In the genomic region with DNA sequence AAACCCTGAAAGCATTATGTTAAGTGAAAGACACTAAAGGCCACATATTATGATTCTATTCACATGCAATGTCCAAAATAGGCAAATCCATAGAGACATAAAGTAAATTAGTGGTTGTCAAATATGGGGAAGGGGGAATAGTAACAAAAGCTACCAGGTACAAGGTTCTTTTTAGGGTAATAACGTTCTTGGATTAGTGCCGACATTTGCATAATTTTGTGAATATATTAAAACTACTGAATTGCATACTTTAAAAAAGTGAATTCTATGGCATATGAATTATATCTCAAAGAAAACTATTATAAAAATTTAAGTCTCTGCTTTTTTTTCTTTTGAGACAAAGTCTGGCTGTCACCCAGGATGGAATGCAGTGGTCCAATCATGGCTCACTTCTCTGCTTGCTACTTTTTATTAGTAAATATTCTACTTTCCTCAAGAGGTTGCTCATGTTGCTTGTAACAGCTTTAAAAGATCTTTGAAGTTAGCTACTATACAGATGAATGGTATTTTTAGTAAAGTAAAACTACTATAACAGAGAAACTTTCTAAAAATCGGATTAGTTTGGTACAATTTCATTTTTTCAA, we compare ENCODE assay signal across 1 cellular context.
TF ChIP-seq lines count a peak whose summit lies in the region.

No MANE protein-coding gene starts in this region.

TF ChIP-seq in GM23338, 12 proteins besides CTCF, POLR2A, EP300 and RAD21:
- no peak for TF ChIP-seq EZH2 (IDR thresholded peaks at IDR 0.05; ENCODE audit: low read depth, unreplicated experiment)
- TF ChIP-seq ZNF331 (CRISPR knock-in tag; IDR thresholded peaks at IDR 0.05; ENCODE audit: low read depth), result no peak
- no peak for TF ChIP-seq EZH2phosphoT487 (IDR thresholded peaks at IDR 0.05; ENCODE audit: unreplicated experiment)
- no peak for TF ChIP-seq STAT1 (IDR thresholded peaks at IDR 0.05; ENCODE audit: unreplicated experiment)
- TF ChIP-seq, protein P1, sequence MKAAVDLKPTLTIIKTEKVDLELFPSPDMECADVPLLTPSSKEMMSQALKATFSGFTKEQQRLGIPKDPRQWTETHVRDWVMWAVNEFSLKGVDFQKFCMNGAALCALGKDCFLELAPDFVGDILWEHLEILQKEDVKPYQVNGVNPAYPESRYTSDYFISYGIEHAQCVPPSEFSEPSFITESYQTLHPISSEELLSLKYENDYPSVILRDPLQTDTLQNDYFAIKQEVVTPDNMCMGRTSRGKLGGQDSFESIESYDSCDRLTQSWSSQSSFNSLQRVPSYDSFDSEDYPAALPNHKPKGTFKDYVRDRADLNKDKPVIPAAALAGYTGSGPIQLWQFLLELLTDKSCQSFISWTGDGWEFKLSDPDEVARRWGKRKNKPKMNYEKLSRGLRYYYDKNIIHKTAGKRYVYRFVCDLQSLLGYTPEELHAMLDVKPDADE (IDR thresholded peaks at IDR 0.05), result no peak
- no peak for TF ChIP-seq NANOG (IDR thresholded peaks at IDR 0.05; ENCODE audit: borderline replicate concordance)
- no peak for TF ChIP-seq POLR2AphosphoS5 (IDR thresholded peaks at IDR 0.05; ENCODE audit: low read depth)
- TF ChIP-seq, protein P2, sequence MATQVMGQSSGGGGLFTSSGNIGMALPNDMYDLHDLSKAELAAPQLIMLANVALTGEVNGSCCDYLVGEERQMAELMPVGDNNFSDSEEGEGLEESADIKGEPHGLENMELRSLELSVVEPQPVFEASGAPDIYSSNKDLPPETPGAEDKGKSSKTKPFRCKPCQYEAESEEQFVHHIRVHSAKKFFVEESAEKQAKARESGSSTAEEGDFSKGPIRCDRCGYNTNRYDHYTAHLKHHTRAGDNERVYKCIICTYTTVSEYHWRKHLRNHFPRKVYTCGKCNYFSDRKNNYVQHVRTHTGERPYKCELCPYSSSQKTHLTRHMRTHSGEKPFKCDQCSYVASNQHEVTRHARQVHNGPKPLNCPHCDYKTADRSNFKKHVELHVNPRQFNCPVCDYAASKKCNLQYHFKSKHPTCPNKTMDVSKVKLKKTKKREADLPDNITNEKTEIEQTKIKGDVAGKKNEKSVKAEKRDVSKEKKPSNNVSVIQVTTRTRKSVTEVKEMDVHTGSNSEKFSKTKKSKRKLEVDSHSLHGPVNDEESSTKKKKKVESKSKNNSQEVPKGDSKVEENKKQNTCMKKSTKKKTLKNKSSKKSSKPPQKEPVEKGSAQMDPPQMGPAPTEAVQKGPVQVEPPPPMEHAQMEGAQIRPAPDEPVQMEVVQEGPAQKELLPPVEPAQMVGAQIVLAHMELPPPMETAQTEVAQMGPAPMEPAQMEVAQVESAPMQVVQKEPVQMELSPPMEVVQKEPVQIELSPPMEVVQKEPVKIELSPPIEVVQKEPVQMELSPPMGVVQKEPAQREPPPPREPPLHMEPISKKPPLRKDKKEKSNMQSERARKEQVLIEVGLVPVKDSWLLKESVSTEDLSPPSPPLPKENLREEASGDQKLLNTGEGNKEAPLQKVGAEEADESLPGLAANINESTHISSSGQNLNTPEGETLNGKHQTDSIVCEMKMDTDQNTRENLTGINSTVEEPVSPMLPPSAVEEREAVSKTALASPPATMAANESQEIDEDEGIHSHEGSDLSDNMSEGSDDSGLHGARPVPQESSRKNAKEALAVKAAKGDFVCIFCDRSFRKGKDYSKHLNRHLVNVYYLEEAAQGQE (IDR thresholded peaks at IDR 0.05; ENCODE audit: unreplicated experiment), result no peak
- no peak for TF ChIP-seq ZNF114 (CRISPR knock-in tag; IDR thresholded peaks at IDR 0.05)
- TF ChIP-seq JUNB (IDR thresholded peaks at IDR 0.05; ENCODE audit: unreplicated experiment), result no peak
- TF ChIP-seq CREB1 (CRISPR knock-in tag; IDR thresholded peaks at IDR 0.05; ENCODE audit: low read depth), result no peak
- TF ChIP-seq, protein P3, sequence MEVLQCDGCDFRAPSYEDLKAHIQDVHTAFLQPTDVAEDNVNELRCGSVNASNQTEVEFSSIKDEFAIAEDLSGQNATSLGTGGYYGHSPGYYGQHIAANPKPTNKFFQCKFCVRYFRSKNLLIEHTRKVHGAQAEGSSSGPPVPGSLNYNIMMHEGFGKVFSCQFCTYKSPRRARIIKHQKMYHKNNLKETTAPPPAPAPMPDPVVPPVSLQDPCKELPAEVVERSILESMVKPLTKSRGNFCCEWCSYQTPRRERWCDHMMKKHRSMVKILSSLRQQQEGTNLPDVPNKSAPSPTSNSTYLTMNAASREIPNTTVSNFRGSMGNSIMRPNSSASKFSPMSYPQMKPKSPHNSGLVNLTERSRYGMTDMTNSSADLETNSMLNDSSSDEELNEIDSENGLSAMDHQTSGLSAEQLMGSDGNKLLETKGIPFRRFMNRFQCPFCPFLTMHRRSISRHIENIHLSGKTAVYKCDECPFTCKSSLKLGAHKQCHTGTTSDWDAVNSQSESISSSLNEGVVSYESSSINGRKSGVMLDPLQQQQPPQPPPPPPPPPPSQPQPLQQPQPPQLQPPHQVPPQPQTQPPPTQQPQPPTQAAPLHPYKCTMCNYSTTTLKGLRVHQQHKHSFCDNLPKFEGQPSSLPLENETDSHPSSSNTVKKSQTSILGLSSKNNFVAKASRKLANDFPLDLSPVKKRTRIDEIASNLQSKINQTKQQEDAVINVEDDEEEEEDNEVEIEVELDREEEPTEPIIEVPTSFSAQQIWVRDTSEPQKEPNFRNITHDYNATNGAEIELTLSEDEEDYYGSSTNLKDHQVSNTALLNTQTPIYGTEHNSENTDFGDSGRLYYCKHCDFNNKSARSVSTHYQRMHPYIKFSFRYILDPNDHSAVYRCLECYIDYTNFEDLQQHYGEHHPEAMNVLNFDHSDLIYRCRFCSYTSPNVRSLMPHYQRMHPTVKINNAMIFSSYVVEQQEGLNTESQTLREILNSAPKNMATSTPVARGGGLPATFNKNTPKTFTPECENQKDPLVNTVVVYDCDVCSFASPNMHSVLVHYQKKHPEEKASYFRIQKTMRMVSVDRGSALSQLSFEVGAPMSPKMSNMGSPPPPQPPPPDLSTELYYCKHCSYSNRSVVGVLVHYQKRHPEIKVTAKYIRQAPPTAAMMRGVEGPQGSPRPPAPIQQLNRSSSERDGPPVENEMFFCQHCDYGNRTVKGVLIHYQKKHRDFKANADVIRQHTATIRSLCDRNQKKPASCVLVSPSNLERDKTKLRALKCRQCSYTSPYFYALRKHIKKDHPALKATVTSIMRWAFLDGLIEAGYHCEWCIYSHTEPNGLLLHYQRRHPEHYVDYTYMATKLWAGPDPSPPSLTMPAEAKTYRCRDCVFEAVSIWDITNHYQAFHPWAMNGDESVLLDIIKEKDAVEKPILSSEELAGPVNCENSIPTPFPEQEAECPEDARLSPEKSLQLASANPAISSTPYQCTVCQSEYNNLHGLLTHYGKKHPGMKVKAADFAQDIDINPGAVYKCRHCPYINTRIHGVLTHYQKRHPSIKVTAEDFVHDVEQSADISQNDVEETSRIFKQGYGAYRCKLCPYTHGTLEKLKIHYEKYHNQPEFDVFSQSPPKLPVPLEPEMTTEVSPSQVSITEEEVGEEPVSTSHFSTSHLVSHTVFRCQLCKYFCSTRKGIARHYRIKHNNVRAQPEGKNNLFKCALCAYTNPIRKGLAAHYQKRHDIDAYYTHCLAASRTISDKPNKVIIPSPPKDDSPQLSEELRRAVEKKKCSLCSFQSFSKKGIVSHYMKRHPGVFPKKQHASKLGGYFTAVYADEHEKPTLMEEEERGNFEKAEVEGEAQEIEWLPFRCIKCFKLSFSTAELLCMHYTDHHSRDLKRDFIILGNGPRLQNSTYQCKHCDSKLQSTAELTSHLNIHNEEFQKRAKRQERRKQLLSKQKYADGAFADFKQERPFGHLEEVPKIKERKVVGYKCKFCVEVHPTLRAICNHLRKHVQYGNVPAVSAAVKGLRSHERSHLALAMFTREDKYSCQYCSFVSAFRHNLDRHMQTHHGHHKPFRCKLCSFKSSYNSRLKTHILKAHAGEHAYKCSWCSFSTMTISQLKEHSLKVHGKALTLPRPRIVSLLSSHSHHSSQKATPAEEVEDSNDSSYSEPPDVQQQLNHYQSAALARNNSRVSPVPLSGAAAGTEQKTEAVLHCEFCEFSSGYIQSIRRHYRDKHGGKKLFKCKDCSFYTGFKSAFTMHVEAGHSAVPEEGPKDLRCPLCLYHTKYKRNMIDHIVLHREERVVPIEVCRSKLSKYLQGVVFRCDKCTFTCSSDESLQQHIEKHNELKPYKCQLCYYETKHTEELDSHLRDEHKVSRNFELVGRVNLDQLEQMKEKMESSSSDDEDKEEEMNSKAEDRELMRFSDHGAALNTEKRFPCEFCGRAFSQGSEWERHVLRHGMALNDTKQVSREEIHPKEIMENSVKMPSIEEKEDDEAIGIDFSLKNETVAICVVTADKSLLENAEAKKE (CRISPR knock-in tag; IDR thresholded peaks at IDR 0.05), result no peak
TF ChIP-seq in GM23338: peak in this region for 0.
